In the genomic region with DNA sequence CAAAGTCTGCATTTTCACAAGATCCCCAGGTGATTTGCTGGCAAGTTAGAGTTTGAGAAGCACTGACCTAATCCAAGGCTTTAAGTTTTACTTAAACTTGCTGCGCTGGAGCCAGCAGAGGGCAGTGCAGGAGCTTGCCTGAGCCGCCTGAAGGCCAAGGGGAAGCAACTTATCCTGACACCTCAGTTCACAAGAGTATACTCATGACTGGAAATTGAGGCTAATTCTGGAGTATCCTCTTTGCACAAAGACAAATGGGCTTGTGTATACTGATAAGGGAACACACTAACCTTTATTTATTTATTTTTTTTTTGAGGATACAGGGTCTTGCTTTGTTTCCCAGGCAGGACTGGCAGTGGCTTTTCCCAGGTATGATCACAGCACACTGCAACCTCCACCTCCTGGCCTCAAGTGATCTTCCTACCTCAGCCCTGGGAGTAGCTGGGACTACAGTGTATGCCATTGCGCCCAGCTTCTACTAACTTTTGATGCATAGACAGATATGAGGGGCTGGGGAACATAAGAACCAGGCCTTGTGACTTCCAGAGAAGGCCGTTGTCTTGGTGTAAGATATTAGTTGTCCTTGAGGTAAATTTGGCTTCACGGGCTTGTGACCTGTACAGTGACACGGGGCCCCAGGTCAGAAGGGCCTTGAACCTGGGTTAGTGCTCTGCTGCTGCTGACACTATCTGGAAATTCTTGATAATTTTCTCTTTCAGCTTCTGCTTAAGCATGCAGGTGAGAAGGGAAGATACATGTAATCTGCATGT, we compare ENCODE assay signal across 8 cellular contexts. TPM values are rescaled to one million over a fixed set of nuclear protein-coding genes. Genes with fewer than 3 reads are reported as not detected.
DNase-seq lines count a peak whose midpoint lies in the region; ATAC-seq lines count a peak whose summit lies in the region.

No MANE protein-coding gene starts in this region.

- ATAC-seq in HG02884 (IDR thresholded peaks at IDR 0.05; ENCODE audit: unreplicated experiment), result peak; percentile 50

- DNase-seq in NCI-H146 (lab: John Stamatoyannopoulos, UW) (peak; percentile 19), NCI-H146 treated with DMSO at 0.1 percent for 48 hours (lab: John Stamatoyannopoulos, UW; ENCODE audit: unreplicated experiment) (no peak), NCI-H345 treated with DMSO at 0.1 percent for 48 hours (lab: John Stamatoyannopoulos, UW; ENCODE audit: unreplicated experiment) (peak; percentile 78), dermis microvascular lymphatic vessel endothelial cell (ENCODE audit: low read depth in 2 of 2) (peak; percentile 30 to 53), lung microvascular endothelial cell (ENCODE audit: low read depth in 2 of 2) (peak; percentile 69 to 73)
- peak; percentile 71 to 73 for DNase-seq in activated CD4-positive, alpha-beta T cell treated with anti-CD3 and anti-CD28 coated beads, Interleukin-2, amount 50 U/mL, for 4 hours
- DNase-seq in stimulated activated CD8-positive, alpha-beta memory T cell treated with anti-CD3 and anti-CD28 coated beads, Interleukin-2, amount 100 ng/mL, for 1 hour (ENCODE audit: low read depth in 2 of 2), result peak; percentile 55 to 59

RNA-seq across cellular contexts. Expression of a gene that starts 29.0 kb away (rescaled TPM):
- total RNA-seq in dermis microvascular lymphatic vessel endothelial cell (under 0.01 and 0.13 TPM in 2 replicates), lung microvascular endothelial cell (not detected in 2 replicates)

RNA-seq across cellular contexts. Expression of a gene that starts 35.8 kb away (rescaled TPM):
- total RNA-seq in dermis microvascular lymphatic vessel endothelial cell (not detected in 2 replicates), lung microvascular endothelial cell (not detected in 2 replicates)
